Comparison of ENCODE assay signal across 8 cellular contexts in the genomic region with DNA sequence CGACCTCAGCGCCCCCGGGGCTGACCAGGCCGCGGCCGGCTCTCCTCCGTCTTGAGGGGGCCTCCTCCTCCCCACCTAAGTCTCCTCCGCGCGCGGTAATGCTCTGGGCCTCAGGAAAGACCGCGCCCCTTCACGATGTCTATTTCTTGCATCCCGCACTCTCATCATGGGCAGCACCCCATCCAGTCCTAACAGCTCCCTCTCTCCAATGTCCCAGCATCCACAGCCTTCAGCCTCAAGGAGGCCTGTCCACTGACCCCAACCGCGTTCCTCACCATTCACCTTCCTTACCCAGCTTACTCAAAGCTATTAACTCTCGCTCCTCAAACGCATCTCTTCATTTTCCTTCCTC.
DNase-seq lines count a peak whose midpoint lies in the region; ATAC-seq, FAIRE-seq and TF ChIP-seq lines count a peak whose summit lies in the region.

No MANE protein-coding gene starts in this region.

- H3K27me3 Mint-ChIP-seq in CD4-positive, CD25-positive, alpha-beta regulatory T cell = peaks cover 12% of the 10 kb centered on the region

- peak overlapping the region; percentile 84 for H3K27ac ChIP-seq in CD4-positive, CD25-positive, alpha-beta regulatory T cell (ENCODE audit: insufficient read depth, low read length, poor library complexity, severe bottlenecking)
- H3K27ac ChIP-seq in brain microvascular endothelial cell (peak overlapping the region; percentile 77), lung (ENCODE audit: low read depth in 1 of 2, low read length in 1 of 2) (peak overlapping the region; percentile 87 to 91), upper lobe of right lung (peak overlapping the region; percentile 88)

- no peak overlapping the region for H3K4me3 ChIP-seq in CD4-positive, CD25-positive, alpha-beta regulatory T cell (ENCODE audit: low read depth, low read length)
- H3K4me3 ChIP-seq in brain microvascular endothelial cell (ENCODE audit: low read depth, low read length) (peak overlapping the region; percentile 74), lung (peak overlapping the region; percentile 61), upper lobe of right lung (peak overlapping the region; percentile 51)

- peaks cover 6% of the 10 kb centered on the region for H3K27me3 ChIP-seq in CD4-positive, CD25-positive, alpha-beta regulatory T cell (ENCODE audit: control insufficient read depth, insufficient read depth, low read length)
- H3K27me3 ChIP-seq in brain microvascular endothelial cell (replicated peaks) (no peaks in the 10 kb centered on the region), lung (ENCODE audit: control insufficient read depth, insufficient read depth) (no peaks in the 10 kb centered on the region), upper lobe of right lung (no peaks in the 10 kb centered on the region)

- H3K36me3 ChIP-seq in CD4-positive, CD25-positive, alpha-beta regulatory T cell (ENCODE audit: control insufficient read depth, insufficient read depth, low read length) = no peaks in the 10 kb centered on the region
- H3K36me3 ChIP-seq in brain microvascular endothelial cell (replicated peaks) = no peaks in the 10 kb centered on the region
- H3K36me3 ChIP-seq in lung (ENCODE audit: control insufficient read depth in 2 of 2, insufficient read depth in 2 of 2, low read length in 2 of 2) = no peaks in the 10 kb centered on the region
- no peaks in the 10 kb centered on the region for H3K36me3 ChIP-seq in upper lobe of right lung

- peak overlapping the region; percentile 85 to 99 (median 97) for H3K4me3 Mint-ChIP-seq in CD4-positive, CD25-positive, alpha-beta regulatory T cell

- peaks cover 0 to 2% (median 0%) of the 10 kb centered on the region in 7 donors for H3K9me3 Mint-ChIP-seq in CD4-positive, CD25-positive, alpha-beta regulatory T cell

- H3K9me3 ChIP-seq in CD4-positive, CD25-positive, alpha-beta regulatory T cell (ENCODE audit: control insufficient read depth in 2 of 2, low read length in 2 of 2) = no peaks in the 10 kb centered on the region
- H3K9me3 ChIP-seq in lung (ENCODE audit: control insufficient read depth in 2 of 2, insufficient read depth in 1 of 2, low read length in 1 of 2) (no peaks in the 10 kb centered on the region), upper lobe of right lung (no peaks in the 10 kb centered on the region)

- H3K27ac Mint-ChIP-seq in CD4-positive, CD25-positive, alpha-beta regulatory T cell = peak overlapping the region; percentile 97 to 98 (median 97)

- ATAC-seq in CD4-positive, CD25-positive, alpha-beta regulatory T cell (ENCODE audit: low read depth in 2 of 2) = no peak
- ATAC-seq in HG03159 (IDR thresholded peaks at IDR 0.05; ENCODE audit: unreplicated experiment) (peak; percentile 8), lung (ENCODE audit: insufficient read depth, low FRiP score) (no peak), upper lobe of right lung (peak; percentile 30), GM18873 (IDR thresholded peaks at IDR 0.05; ENCODE audit: low FRiP score, unreplicated experiment) (no peak)

- no peak for DNase-seq in CD4-positive, CD25-positive, alpha-beta regulatory T cell
- DNase-seq in brain microvascular endothelial cell = no peak
- DNase-seq in lung (ENCODE audit: low spot score) = no peak
- no peak for DNase-seq in upper lobe of right lung
- no peak for DNase-seq in NCI-H526 treated with DMSO at 0.1 percent for 48 hours (lab: John Stamatoyannopoulos, UW)
- DNase-seq in urothelium cell line (ENCODE audit: low spot score) = no peak

- peaks cover 0 to 20% (median 6%) of the 10 kb centered on the region in 4 donors for H3K4me1 Mint-ChIP-seq in CD4-positive, CD25-positive, alpha-beta regulatory T cell

- TF ChIP-seq CTCF in brain microvascular endothelial cell (IDR thresholded peaks at IDR 0.05; ENCODE audit: low read depth, low read length, missing control alignments) (no peak), lung (IDR thresholded peaks at IDR 0.05; ENCODE audit: control extremely low read depth, extremely low read depth) (no peak), upper lobe of right lung (IDR thresholded peaks at IDR 0.05) (no peak)

- WGBS in lung, 2 donors = 9 to 17% methylated on average over 12 to 19 of the region's 19 CpGs

- FAIRE-seq in urothelium cell line (lab: Jason Lieb, UNC) = no peak

- in situ Hi-C loops in brain microvascular endothelial cell (cut with HindIII; ENCODE audit: low pct_ligation_motif_present, low sequenced_read_pairs) = no loop called here

- intact Hi-C loops in upper lobe of right lung (cut with DNase I) = no loop called here

- peaks cover 12% of the 10 kb centered on the region for H3K4me1 ChIP-seq in CD4-positive, CD25-positive, alpha-beta regulatory T cell (ENCODE audit: control insufficient read depth, insufficient read depth, low read length, poor library complexity, severe bottlenecking)
- H3K4me1 ChIP-seq in lung (ENCODE audit: control insufficient read depth in 2 of 2, insufficient read depth in 2 of 2, low read length in 2 of 2) (no peaks in the 10 kb centered on the region), upper lobe of right lung (no peaks in the 10 kb centered on the region)

- no peaks in the 10 kb centered on the region for H3K36me3 Mint-ChIP-seq in CD4-positive, CD25-positive, alpha-beta regulatory T cell

Comparison
In these comparisons a context has a peak if more than half of its experiments do, and no peak if none do; other contexts are left out.
1. ATAC-seq: peak in HG03159 (single experiment) and upper lobe of right lung (single experiment); none in CD4-positive, CD25-positive, alpha-beta regulatory T cell (0 of 2), lung (single experiment) and GM18873 (single experiment).
2. Peak in every context shown above with its lines, with median percentiles within 50 percentile points of each other: H3K27ac ChIP-seq.